In the genomic region with DNA sequence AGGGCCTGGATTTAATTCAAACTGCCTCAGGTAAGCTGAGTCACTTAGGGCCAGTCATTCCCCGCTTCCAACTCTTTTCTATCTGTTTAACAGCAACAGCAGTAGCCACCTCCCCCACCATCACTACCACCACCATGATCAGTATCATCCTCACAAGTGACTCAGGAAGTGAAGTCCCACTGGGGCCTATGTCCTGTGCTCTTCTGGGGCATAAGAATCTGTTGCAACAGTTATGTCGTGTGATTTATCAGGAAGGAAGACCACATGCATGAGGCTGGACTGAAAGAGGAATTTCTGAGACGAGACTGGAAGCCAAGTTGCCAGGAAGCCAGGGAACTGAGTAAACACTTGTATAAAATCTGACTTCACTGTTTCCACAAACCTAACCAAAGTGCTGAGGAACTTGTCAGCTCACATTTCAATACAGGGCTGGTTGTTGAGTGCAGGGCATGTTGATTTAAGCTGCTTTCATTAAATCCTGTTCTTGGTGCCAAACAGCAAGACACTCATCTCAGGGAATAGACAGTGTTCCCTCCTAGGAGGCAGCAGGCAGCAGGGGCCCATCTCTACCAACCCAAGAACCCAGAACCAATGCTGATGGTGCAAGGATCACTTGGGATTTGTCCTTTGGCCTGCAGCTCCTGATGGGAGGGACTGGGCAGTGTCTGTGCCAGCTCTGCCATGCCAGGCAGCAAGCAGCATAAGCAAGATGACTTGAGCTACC, we compare ENCODE assay signal across 10 cellular contexts.
DNase-seq lines count a peak whose midpoint lies in the region; ATAC-seq and TF ChIP-seq lines count a peak whose summit lies in the region.
"Had no signal": no experiment of that assay in that cellular context is flagged by ENCODE, and none has a peak within 500 bp of the region (broad histone marks: within the 10 kb centered on the region; RNA-seq: fewer than 3 reads in every experiment).

No MANE protein-coding gene starts in this region.

- TF ChIP-seq CTCF in AG09309 (IDR thresholded peaks at IDR 0.05; ENCODE audit: control insufficient read depth, insufficient read depth, low read depth, low read length, missing control alignments), result no peak

- no peaks in the 10 kb centered on the region for H3K27me3 ChIP-seq in muscle layer of duodenum (ENCODE audit: low read depth, low read length)

- H3K4me3 Mint-ChIP-seq in stimulated activated naive CD8-positive, alpha-beta T cell treated with anti-CD3 and anti-CD28 coated beads, Interleukin-15, amount 100 ng/mL, for 72 hours, result no peak overlapping the region

- no peaks in the 10 kb centered on the region for H3K9me3 ChIP-seq in muscle layer of duodenum (ENCODE audit: control insufficient read depth in 1 of 2, low read length in 2 of 2)

- H3K4me3 ChIP-seq in AG09309 (ENCODE audit: control insufficient read depth, low read depth, low read length) (no peak overlapping the region), muscle layer of duodenum (ENCODE audit: low read depth in 1 of 2, low read length in 2 of 2) (no peak overlapping the region)

- no peaks in the 10 kb centered on the region for H3K4me1 Mint-ChIP-seq in stimulated activated naive CD8-positive, alpha-beta T cell treated with anti-CD3 and anti-CD28 coated beads, Interleukin-15, amount 100 ng/mL, for 72 hours

- H3K9me3 Mint-ChIP-seq in stimulated activated naive CD8-positive, alpha-beta T cell treated with anti-CD3 and anti-CD28 coated beads, Interleukin-15, amount 100 ng/mL, for 72 hours, result no peaks in the 10 kb centered on the region

- no peaks in the 10 kb centered on the region for H3K36me3 ChIP-seq in muscle layer of duodenum (ENCODE audit: control insufficient read depth in 1 of 2, insufficient read depth in 2 of 2, low read length in 2 of 2)

- H3K4me1 ChIP-seq in muscle layer of duodenum (ENCODE audit: control insufficient read depth in 1 of 2, insufficient read depth in 2 of 2, low read length in 2 of 2), result peaks cover 24 to 37% of the 10 kb centered on the region in 2 donors

- peak overlapping the region; percentile 70 for H3K27ac ChIP-seq in muscle layer of duodenum (ENCODE audit: low read length)
- H3K27ac ChIP-seq: KMS-11 had no signal

- ATAC-seq in HG03039 (IDR thresholded peaks at IDR 0.05; ENCODE audit: unreplicated experiment) (no peak), GM18502 (IDR thresholded peaks at IDR 0.05; ENCODE audit: poor library complexity, unreplicated experiment) (no peak)
- no peak for ATAC-seq in stimulated activated naive CD8-positive, alpha-beta T cell treated with anti-CD3 and anti-CD28 coated beads, Interleukin-15, amount 100 ng/mL, for 72 hours

- H3K27ac Mint-ChIP-seq in stimulated activated naive CD8-positive, alpha-beta T cell treated with anti-CD3 and anti-CD28 coated beads, Interleukin-15, amount 100 ng/mL, for 72 hours, result no peak overlapping the region

- DNase-seq in AG09309 (ENCODE audit: low read depth), result peak; percentile 98
- peak; percentile 81 for DNase-seq in NCI-H226
- DNase-seq in dermis blood vessel endothelial cell, result peak; percentile 61
- DNase-seq in NCI-H146 (lab: John Stamatoyannopoulos, UW), result no peak
- no peak for DNase-seq in stimulated activated naive CD8-positive, alpha-beta T cell treated with anti-CD3 and anti-CD28 coated beads, Interleukin-15, amount 100 ng/mL, for 72 hours
- DNase-seq: DND-41 had no signal

- H3K27me3 Mint-ChIP-seq in stimulated activated naive CD8-positive, alpha-beta T cell treated with anti-CD3 and anti-CD28 coated beads, Interleukin-15, amount 100 ng/mL, for 72 hours, result no peaks in the 10 kb centered on the region

Comparison
In these comparisons a context has a peak if more than half of its experiments do, and no peak if none do; other contexts are left out.
1. DNase-seq: peak in AG09309 (single experiment), NCI-H226 (single experiment) and dermis blood vessel endothelial cell (single experiment); none in NCI-H146 (single experiment) and stimulated activated naive CD8-positive, alpha-beta T cell treated with anti-CD3 and anti-CD28 coated beads, Interleukin-15, amount 100 ng/mL, for 72 hours (0 of 2).